ENCODE assay signal across 8 cellular contexts in the genomic region with DNA sequence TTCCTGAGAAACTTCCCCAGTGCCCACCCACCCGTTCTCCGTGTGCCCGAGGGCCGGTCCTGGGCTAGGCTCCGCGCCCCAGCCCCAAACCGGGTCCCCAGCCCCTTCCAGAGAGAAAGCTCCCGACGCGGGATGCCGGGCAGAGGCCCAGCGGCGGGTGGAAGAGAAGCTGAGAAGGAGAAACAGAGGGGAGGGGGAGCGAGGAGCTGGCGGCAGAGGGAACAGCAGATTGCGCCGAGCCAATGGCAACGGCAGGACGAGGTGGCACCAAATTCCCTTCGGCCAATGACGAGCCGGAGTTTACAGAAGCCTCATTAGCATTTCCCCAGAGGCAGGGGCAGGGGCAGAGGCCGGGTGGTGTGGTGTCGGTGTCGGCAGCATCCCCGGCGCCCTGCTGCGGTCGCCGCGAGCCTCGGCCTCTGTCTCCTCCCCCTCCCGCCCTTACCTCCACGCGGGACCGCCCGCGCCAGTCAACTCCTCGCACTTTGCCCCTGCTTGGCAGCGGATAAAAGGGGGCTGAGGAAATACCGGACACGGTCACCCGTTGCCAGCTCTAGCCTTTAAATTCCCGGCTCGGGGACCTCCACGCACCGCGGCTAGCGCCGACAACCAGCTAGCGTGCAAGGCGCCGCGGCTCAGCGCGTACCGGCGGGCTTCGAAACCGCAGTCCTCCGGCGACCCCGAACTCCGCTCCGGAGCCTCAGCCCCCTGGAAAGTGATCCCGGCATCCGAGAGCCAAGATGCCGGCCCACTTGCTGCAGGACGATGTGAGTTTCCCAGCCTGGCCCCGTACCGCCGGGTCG. TPM values are rescaled to one million over a fixed set of nuclear protein-coding genes. Genes with fewer than 3 reads are reported as not detected.
A peak's percentile ranks its signal among the peaks of the same experiment; 100 is the strongest.
DNase-seq lines count a peak whose midpoint lies in the region; ATAC-seq and TF ChIP-seq lines count a peak whose summit lies in the region.

SCD (plus strand) TSS at position 469 of the 803 bp plus-strand sequence; CDS start at position 741, 272 bp downstream.

- H3K27ac ChIP-seq in adipose tissue (ENCODE audit: low read depth, low read length) = no peak within 1 kb of the TSS
- peak within 1 kb of the TSS in 3 of 10 donors; percentile 41 to 78 (median 43) for H3K27ac ChIP-seq in heart right ventricle

- TF ChIP-seq CTCF in GM13977 (IDR thresholded peaks at IDR 0.05; ENCODE audit: extremely low read depth, insufficient read depth, missing control alignments) = no peak
- no peak for TF ChIP-seq CTCF in heart right ventricle (IDR thresholded peaks at IDR 0.05)
- TF ChIP-seq CTCF in type B pancreatic cell (conservative IDR thresholded peaks at IDR 0.05) = no peak

- H3K9me3 ChIP-seq in heart right ventricle = no peaks in the 10 kb centered on the region

- intact Hi-C loops in heart right ventricle (cut with DNase I) = loop anchor here in 2 of 10 donors (2.0 to 10.0 kb wide), 2 partner anchors 26 to 168 kb away; partner anchors contain the start of gene SEC31B (in 1 of the 2)
- intact Hi-C loops in posterior cingulate gyrus (cut with DNase I) = loop anchor here (2.0 to 10.0 kb wide), 2 partner anchors 26 to 178 kb away; partner anchors contain the start of gene NDUFB8

- H3K27ac Mint-ChIP-seq in type B pancreatic cell = peak within 1 kb of the TSS; percentile 90

- H3K4me1 Mint-ChIP-seq in type B pancreatic cell (ENCODE audit: unreplicated experiment) = peaks cover 55% of the 10 kb centered on the region

- DNase-seq in GM13977 (ENCODE audit: low spot score) = peak; percentile 95
- DNase-seq in NCI-H146 (lab: John Stamatoyannopoulos, UW) = peak; percentile 97
- peak; percentile 57 to 95 (median 67) for DNase-seq in T-helper 1 cell
- DNase-seq in heart right ventricle = peak; percentile 69 to 75
- DNase-seq in posterior cingulate gyrus = peak; percentile 93 to 99 (median 95)
- peak; percentile 87 for DNase-seq in type B pancreatic cell (ENCODE audit: extremely low spot score, unreplicated experiment)

- H3K36me3 ChIP-seq in heart right ventricle = peaks cover 0 to 4% (median 0%) of the 10 kb centered on the region in 9 donors

- peaks cover 30% of the 10 kb centered on the region for H3K36me3 Mint-ChIP-seq in type B pancreatic cell

- H3K27me3 ChIP-seq in heart right ventricle = peaks cover 0 to 40% (median 8%) of the 10 kb centered on the region in 7 donors

- in situ Hi-C loops in GM13977 (cut with MboI; ENCODE audit: low pct_unique_long_range_greater_than_20kb, low sequenced_read_pairs, unreplicated experiment) = loop anchor here (10.0 kb wide), 1 partner anchor 88 kb away; no protein-coding TSS in a partner anchor

- 0 to 1% (median 0%) methylated on average over 63 to 73 of the region's 73 CpGs for WGBS in adipose tissue, 3 donors
- WGBS in heart right ventricle, 2 donors = 0 to 1% methylated on average over 68 to 73 of the region's 73 CpGs

- H3K9me3 Mint-ChIP-seq in type B pancreatic cell = no peaks in the 10 kb centered on the region

- peak within 1 kb of the TSS; percentile 19 to 74 (median 64) for H3K4me3 ChIP-seq in heart right ventricle

- peaks cover 0 to 27% (median 19%) of the 10 kb centered on the region in 9 donors for H3K4me1 ChIP-seq in heart right ventricle

- peak within 1 kb of the TSS; percentile 97 for H3K4me3 Mint-ChIP-seq in type B pancreatic cell

- H3K27me3 Mint-ChIP-seq in type B pancreatic cell = no peaks in the 10 kb centered on the region

- ATAC-seq in HG02870 (IDR thresholded peaks at IDR 0.05; ENCODE audit: unreplicated experiment) = peak; percentile 90
- ATAC-seq in heart right ventricle = peak; percentile 78 to 87 (median 85)

RNA-seq across cellular contexts. Expression of gene SCD, which starts in this region (rescaled TPM):
- polyA plus RNA-seq in adipose tissue (100 to 1,000 TPM; 132 to 934 (median 391) TPM), heart right ventricle (10 to 100 TPM; 44.6 to 62.7 TPM)
- total RNA-seq in heart right ventricle (10 to 100 TPM in 6 of 10 donors, 1 to 10 TPM in 4; 1.8 to 24.7 (median 12.6) TPM), type B pancreatic cell (ENCODE audit: low replicate concordance) (242 and 255 TPM in 2 replicates)
